In genomic region chr1:176374967-176375569, GRCh38 we compare ENCODE assay signal across 8 cellular contexts.
DNase-seq lines count a peak whose midpoint lies in the region; ATAC-seq and TF ChIP-seq lines count a peak whose summit lies in the region.

No MANE protein-coding gene starts in this region.

- intact Hi-C loops in colonic mucosa (cut with DNase I) (loop anchor here (5.0 to 10.0 kb wide), 2 partner anchors 317 to 500 kb away; no protein-coding TSS in a partner anchor), left lung (cut with DNase I) (loop anchor here in 1 of 2 donors (10.0 kb wide), 1 partner anchor 470 kb away; no protein-coding TSS in a partner anchor)

- H3K4me1 ChIP-seq in colonic mucosa, result no peaks in the 10 kb centered on the region
- no peaks in the 10 kb centered on the region for H3K4me1 ChIP-seq in left lung

- TF ChIP-seq CTCF in colonic mucosa (IDR thresholded peaks at IDR 0.05), result peak; percentile 82
- TF ChIP-seq CTCF in left lung (IDR thresholded peaks at IDR 0.05), result peak; percentile 81 to 87

- DNase-seq in AG20443 (ENCODE audit: low spot score) (peak; percentile 82), NCI-H2196 treated with DMSO at 0.1 percent for 48 hours (lab: John Stamatoyannopoulos, UW; ENCODE audit: unreplicated experiment) (peak; percentile 37), colonic mucosa (peak; percentile 73), left lung (peak in 1 of 2 donors; percentile 48)
- DNase-seq in activated CD4-positive, CD25-positive, alpha-beta regulatory T cell (lab: John Stamatoyannopoulos, UW), result peak in 3 of 4 experiments; percentile 15 to 54 (median 16)
- peak in 2 of 3 donors; percentile 0 to 43 for DNase-seq in stimulated activated CD4-positive, alpha-beta T cell treated with anti-CD3 and anti-CD28 coated beads, TNF-alpha, amount 100 ng/mL, for 1 hour (ENCODE audit: low read depth in 3 of 3, low spot score in 1 of 3)

- ATAC-seq in GM18873 (IDR thresholded peaks at IDR 0.05; ENCODE audit: low FRiP score, unreplicated experiment) (peak; percentile 62), HG03103 (IDR thresholded peaks at IDR 0.05; ENCODE audit: low read depth, unreplicated experiment) (peak; percentile 87), left lung (peak; percentile 97)

- H3K9me3 ChIP-seq in colonic mucosa, result no peaks in the 10 kb centered on the region
- no peaks in the 10 kb centered on the region for H3K9me3 ChIP-seq in left lung

- H3K27ac ChIP-seq in colonic mucosa (no peak overlapping the region), left lung (no peak overlapping the region)

- no peak overlapping the region for H3K9ac ChIP-seq in colonic mucosa (ENCODE audit: low read depth in 2 of 2, low read length in 2 of 2)

- H3K36me3 ChIP-seq in colonic mucosa, result no peaks in the 10 kb centered on the region
- H3K36me3 ChIP-seq in left lung, result no peaks in the 10 kb centered on the region

- H3K27me3 ChIP-seq in colonic mucosa (no peaks in the 10 kb centered on the region), left lung (no peaks in the 10 kb centered on the region)

- H3K4me3 ChIP-seq in colonic mucosa (no peak overlapping the region), left lung (no peak overlapping the region)
